Comparison of ENCODE assay signal across 24 cellular contexts in genomic region chr5:72550595-72550994, GRCh38. TPM values are rescaled to one million over a fixed set of nuclear protein-coding genes. Genes with fewer than 3 reads are reported as not detected.
"Had no signal": no experiment of that assay in that cellular context is flagged by ENCODE, and none has a peak within 500 bp of the region (broad histone marks: within the 10 kb centered on the region; RNA-seq: fewer than 3 reads in every experiment).

No MANE protein-coding gene starts in this region.

- H3K36me3 Mint-ChIP-seq: naive thymus-derived CD4-positive, alpha-beta T cell; type B pancreatic cell had no signal

- H3K4me3 ChIP-seq: left ventricle myocardium inferior, lung, ovary, right atrium auricular region, right lobe of liver, smooth muscle cell, tibial nerve, uterus had no signal

- H3K4me1 ChIP-seq: right lobe of liver had no signal

- H3K27ac ChIP-seq: left ventricle myocardium inferior, ovary, right atrium auricular region, right lobe of liver, tibial nerve, uterus had no signal

- H3K9me3 ChIP-seq: ovary, right lobe of liver, uterus had no signal

- H3K27ac Mint-ChIP-seq: mesothelial cell of epicardium; naive thymus-derived CD4-positive, alpha-beta T cell; natural killer cell treated with Interleukin-12 subunit alpha and Interleukin-12 subunit beta and Interleukin-15 and Interleukin-18, amount 100 ng/mL, for 72 hours; progenitor cell of endocrine pancreas; stimulated activated memory B cell treated with anti-CD40 and anti-IgM and Interleukin-4, amounts not matched to agents 10 μg/mL and 1 μg/mL and 100 μg/mL, for 72 hours; stimulated activated naive CD8-positive, alpha-beta T cell treated with anti-CD3 and anti-CD28 coated beads, Interleukin-15, amount 100 ng/mL, for 72 hours; type B pancreatic cell had no signal

- ATAC-seq: naive thymus-derived CD4-positive, alpha-beta T cell; natural killer cell treated with Interleukin-12 subunit alpha and Interleukin-12 subunit beta and Interleukin-15 and Interleukin-18, amount 100 ng/mL, for 72 hours; right lobe of liver; stimulated activated memory B cell treated with anti-CD40 and anti-IgM and Interleukin-4, amounts not matched to agents 10 μg/mL and 1 μg/mL and 100 μg/mL, for 72 hours; stimulated activated naive CD8-positive, alpha-beta T cell treated with anti-CD3 and anti-CD28 coated beads, Interleukin-15, amount 100 ng/mL, for 72 hours had no signal

- H3K27me3 Mint-ChIP-seq: type B pancreatic cell had no signal

- H3K4me1 Mint-ChIP-seq: naive thymus-derived CD4-positive, alpha-beta T cell; stimulated activated memory B cell treated with anti-CD40 and anti-IgM and Interleukin-4, amounts not matched to agents 10 μg/mL and 1 μg/mL and 100 μg/mL, for 72 hours; stimulated activated naive CD8-positive, alpha-beta T cell treated with anti-CD3 and anti-CD28 coated beads, Interleukin-15, amount 100 ng/mL, for 72 hours had no signal

- H3K27me3 ChIP-seq: ovary, right atrium auricular region, right lobe of liver, tibial nerve, uterus had no signal

- H3K4me2 ChIP-seq: smooth muscle cell had no signal

- H3K36me3 ChIP-seq: left ventricle myocardium inferior, ovary, right atrium auricular region, right lobe of liver, tibial nerve, uterus had no signal

- H3K4me3 Mint-ChIP-seq: mesothelial cell of epicardium; naive thymus-derived CD4-positive, alpha-beta T cell; natural killer cell treated with Interleukin-12 subunit alpha and Interleukin-12 subunit beta and Interleukin-15 and Interleukin-18, amount 100 ng/mL, for 72 hours; stimulated activated memory B cell treated with anti-CD40 and anti-IgM and Interleukin-4, amounts not matched to agents 10 μg/mL and 1 μg/mL and 100 μg/mL, for 72 hours; stimulated activated naive CD8-positive, alpha-beta T cell treated with anti-CD3 and anti-CD28 coated beads, Interleukin-15, amount 100 ng/mL, for 72 hours; type B pancreatic cell had no signal

- DNase-seq: islet precursor cell; left ventricle myocardium inferior; mesendoderm; naive thymus-derived CD4-positive, alpha-beta T cell; ovary; right lobe of liver; stimulated activated CD4-positive, alpha-beta T cell treated with anti-CD3 and anti-CD28 coated beads, Interleukin-1b, Interleukin-23, amount 100 ng/mL, for 48 hours; stimulated activated CD4-positive, alpha-beta T cell treated with anti-CD3 and anti-CD28 coated beads, Interleukin-2, amount 100 ng/mL, for 48 hours; stimulated activated CD4-positive, alpha-beta T cell treated with anti-CD3 and anti-CD28 coated beads, Interleukin-4, amount 100 ng/mL, for 4 hours; stimulated activated CD8-positive, alpha-beta memory T cell treated with anti-CD3 and anti-CD28 coated beads, Interleukin-4, amount 100 ng/mL, for 48 hours; stimulated activated naive CD4-positive, alpha-beta T cell treated with Interleukin-2 at 50 U/mL for 16 hours; stimulated activated naive CD8-positive, alpha-beta T cell treated with anti-CD3 and anti-CD28 coated beads, Interleukin-15, amount 100 ng/mL, for 72 hours; substantia nigra; uterus had no signal

RNA-seq across cellular contexts. Expression of gene ZNF366, which starts 43.4 kb away (rescaled TPM):
- polyA plus RNA-seq: naive thymus-derived CD4-positive, alpha-beta T cell; neural cell; smooth muscle cell had no signal
